In genomic region chr11:64810271-64810890, GRCh38 we compare ENCODE assay signal across 8 cellular contexts. TPM values are rescaled to one million over a fixed set of nuclear protein-coding genes. Genes with fewer than 3 reads are reported as not detected.
DNase-seq lines count a peak whose midpoint lies in the region; ATAC-seq and TF ChIP-seq lines count a peak whose summit lies in the region.

Gene MEN1, minus strand, starts transcription at chr11:64810551. Its CDS starts 442 bp downstream, at chr11:64810109.

- CTCF ChIA-PET in GM10248 (lab: Yijun Ruan, JAX) = interaction anchor here (1.1 to 2.1 kb wide), 4 partner anchors 15 to 84 kb away, joined by 3 to 4 read pairs (median 4); partner anchors contain the start of gene CDC42BPG

- intact Hi-C loops in heart right ventricle (cut with DNase I) = no loop called here
- intact Hi-C loops in posterior cingulate gyrus (cut with DNase I) = no loop called here

- peak within 1 kb of the TSS; percentile 97 for H3K4me3 Mint-ChIP-seq in T-helper 1 cell treated with Interleukin-12 subunit alpha and Interleukin-12 subunit beta and Interleukin-4 antibody, amounts not matched to agents 30 μg/mL and 1 μg/mL, for 36 hours
- peak within 1 kb of the TSS; percentile 96 for H3K4me3 Mint-ChIP-seq in type B pancreatic cell

- peak within 1 kb of the TSS; percentile 71 to 93 (median 76) for H3K4me3 ChIP-seq in heart right ventricle

- POLR2A ChIA-PET in GM10248 (lab: Yijun Ruan, JAX) = interaction anchor here (2.2 kb wide), 1 partner anchor 68 kb away, joined by 6 read pairs; the partner anchor contains the start of gene EHD1

- no peak for TF ChIP-seq CTCF in GM10248 (IDR thresholded peaks at IDR 0.05; ENCODE audit: control extremely low read depth, extremely low read depth, low read depth, missing control alignments)
- peak in 1 of 9 donors; percentile 8 for TF ChIP-seq CTCF in heart right ventricle (IDR thresholded peaks at IDR 0.05)
- TF ChIP-seq CTCF in type B pancreatic cell (conservative IDR thresholded peaks at IDR 0.05) = no peak

- H3K9me3 ChIP-seq in heart right ventricle = no peaks in the 10 kb centered on the region

- H3K36me3 ChIP-seq in heart right ventricle = peaks cover 0 to 28% (median 10%) of the 10 kb centered on the region in 9 donors

- DNase-seq in GM10248 (ENCODE audit: extremely low spot score) = peak; percentile 87
- peak; percentile 96 for DNase-seq in NCI-H146 treated with DMSO at 0.1 percent for 48 hours (lab: John Stamatoyannopoulos, UW; ENCODE audit: unreplicated experiment)
- DNase-seq in amniotic epithelial cell (ENCODE audit: low read depth) = peak; percentile 95
- peak; percentile 95 to 96 for DNase-seq in heart right ventricle
- peak; percentile 94 to 99 (median 98) for DNase-seq in posterior cingulate gyrus
- DNase-seq in type B pancreatic cell (ENCODE audit: extremely low spot score, unreplicated experiment) = peak; percentile 97

- peaks cover 0 to 21% (median 13%) of the 10 kb centered on the region in 9 donors for H3K4me1 ChIP-seq in heart right ventricle

- 0% methylated on average over 46 of the region's 46 CpGs for WGBS in heart right ventricle, 2 donors

- peak within 1 kb of the TSS; percentile 81 for H3K27ac Mint-ChIP-seq in T-helper 1 cell treated with Interleukin-12 subunit alpha and Interleukin-12 subunit beta and Interleukin-4 antibody, amounts not matched to agents 30 μg/mL and 1 μg/mL, for 36 hours
- H3K27ac Mint-ChIP-seq in type B pancreatic cell = peak within 1 kb of the TSS; percentile 92

- H3K36me3 Mint-ChIP-seq in T-helper 1 cell treated with Interleukin-12 subunit alpha and Interleukin-12 subunit beta and Interleukin-4 antibody, amounts not matched to agents 30 μg/mL and 1 μg/mL, for 36 hours (ENCODE audit: low read depth) = peaks cover 6% of the 10 kb centered on the region
- no peaks in the 10 kb centered on the region for H3K36me3 Mint-ChIP-seq in type B pancreatic cell

- no peaks in the 10 kb centered on the region for H3K27me3 ChIP-seq in heart right ventricle

- peaks cover 4% of the 10 kb centered on the region for H3K27me3 Mint-ChIP-seq in T-helper 1 cell treated with Interleukin-12 subunit alpha and Interleukin-12 subunit beta and Interleukin-4 antibody, amounts not matched to agents 30 μg/mL and 1 μg/mL, for 36 hours (ENCODE audit: low read depth)
- H3K27me3 Mint-ChIP-seq in type B pancreatic cell = no peaks in the 10 kb centered on the region

- H3K4me1 Mint-ChIP-seq in T-helper 1 cell treated with Interleukin-12 subunit alpha and Interleukin-12 subunit beta and Interleukin-4 antibody, amounts not matched to agents 30 μg/mL and 1 μg/mL, for 36 hours (ENCODE audit: low read depth) = peaks cover 16% of the 10 kb centered on the region
- peaks cover 13% of the 10 kb centered on the region for H3K4me1 Mint-ChIP-seq in type B pancreatic cell (ENCODE audit: unreplicated experiment)

- no peaks in the 10 kb centered on the region for H3K9me3 Mint-ChIP-seq in T-helper 1 cell treated with Interleukin-12 subunit alpha and Interleukin-12 subunit beta and Interleukin-4 antibody, amounts not matched to agents 30 μg/mL and 1 μg/mL, for 36 hours
- no peaks in the 10 kb centered on the region for H3K9me3 Mint-ChIP-seq in type B pancreatic cell

- peak; percentile 75 for ATAC-seq in HG02798 (IDR thresholded peaks at IDR 0.05; ENCODE audit: poor library complexity, unreplicated experiment)
- peak; percentile 97 to 100 (median 99) for ATAC-seq in heart right ventricle

- H3K27ac ChIP-seq in heart right ventricle = peak within 1 kb of the TSS in 9 of 10 donors; percentile 46 to 86 (median 74)

RNA-seq across cellular contexts. Expression of gene MEN1, which starts in this region (rescaled TPM):
- 10 to 100 TPM in 2 of 10 donors, 1 to 10 TPM in 8; 5.8 to 12.5 (median 8.1) TPM for total RNA-seq in heart right ventricle
- polyA plus RNA-seq in heart right ventricle = 10 to 100 TPM in 1 of 2 donors, 1 to 10 TPM in 1; 9.9 to 10.7 TPM
- 35.5 and 50.6 TPM in 2 replicates for total RNA-seq in type B pancreatic cell (ENCODE audit: low replicate concordance)

Comparison
In these comparisons a context has a peak if more than half of its experiments do, and no peak if none do; other contexts are left out.
1. Peak in every context shown above with its lines: DNase-seq, ATAC-seq, H3K4me3 ChIP-seq and H3K27ac ChIP-seq.